Comparison of ENCODE assay signal across 8 cellular contexts in the genomic region with DNA sequence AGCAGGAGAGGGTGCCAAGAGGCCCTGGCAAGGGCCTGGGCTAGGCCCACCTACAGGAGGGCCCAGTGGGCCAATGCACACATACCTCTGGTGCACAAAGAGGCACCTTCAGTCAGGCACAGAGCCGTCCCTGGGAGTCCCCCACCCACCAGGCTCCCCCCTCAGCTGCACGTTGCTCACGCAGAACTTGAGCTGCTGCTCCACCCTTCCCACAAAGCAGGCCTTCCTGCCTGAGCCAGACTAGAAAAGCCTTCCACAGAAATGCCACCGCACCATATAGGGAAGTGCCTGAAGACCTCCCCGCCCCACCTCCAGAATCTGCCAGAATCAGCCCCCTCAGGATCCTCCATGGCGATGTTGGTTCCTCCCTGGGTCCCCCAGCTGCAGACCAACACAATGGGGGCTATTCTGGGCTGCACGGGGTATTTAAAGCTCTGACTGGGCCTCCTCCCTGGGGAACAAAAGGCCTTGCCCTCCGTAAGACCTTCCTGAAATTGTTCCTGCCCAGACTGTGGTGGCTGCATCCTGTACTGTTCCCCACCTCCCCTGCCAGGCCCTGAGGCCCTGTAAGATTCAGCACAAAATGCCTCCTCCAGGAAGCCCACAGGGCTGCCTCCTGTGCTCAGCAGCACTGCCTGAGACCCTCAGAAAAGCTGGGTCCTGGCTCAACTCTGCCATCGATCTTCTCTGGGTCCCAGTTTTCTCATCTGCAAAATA. TPM values are rescaled to one million over a fixed set of nuclear protein-coding genes. Genes with fewer than 3 reads are reported as not detected.
DNase-seq lines count a peak whose midpoint lies in the region; ATAC-seq lines count a peak whose summit lies in the region.

No MANE protein-coding gene starts in this region.

- no peaks in the 10 kb centered on the region for H3K9me3 ChIP-seq in skeletal muscle tissue (ENCODE audit: control insufficient read depth in 3 of 3, low read length in 3 of 3)

- intact Hi-C loops in Right ventricle myocardium superior (cut with DNase I) = no loop called here

- peaks cover 89 to 90% (median 89%) of the 10 kb centered on the region in 3 donors for H3K4me1 ChIP-seq in skeletal muscle tissue (ENCODE audit: control insufficient read depth in 3 of 3, insufficient read depth in 3 of 3, low read length in 3 of 3)

- peak overlapping the region in 2 of 3 donors; percentile 14 to 54 for H3K4me3 ChIP-seq in skeletal muscle tissue (ENCODE audit: low read length in 3 of 3)

- no peaks in the 10 kb centered on the region for H3K27me3 ChIP-seq in skeletal muscle tissue (ENCODE audit: control insufficient read depth in 3 of 3, insufficient read depth in 3 of 3, low read length in 3 of 3)

- POLR2A ChIA-PET in activated CD8-positive, alpha-beta T cell treated with anti-CD3 and anti-CD28 coated beads, Interleukin-2, amount 10 ng/mL, durations not matched to agents 7 days and 5 days (lab: Charles Lee) = interaction anchor here (0.6 to 0.8 kb wide), 2 partner anchors 10 to 45 kb away, joined by 3 read pairs; no protein-coding TSS in a partner anchor

- H3K4me3 Mint-ChIP-seq in activated CD8-positive, alpha-beta T cell treated with anti-CD3 and anti-CD28 coated beads, Interleukin-2, amount 10 ng/mL, durations not matched to agents 7 days and 5 days = no peak overlapping the region

- H3K27ac Mint-ChIP-seq in activated CD8-positive, alpha-beta T cell treated with anti-CD3 and anti-CD28 coated beads, Interleukin-2, amount 10 ng/mL, durations not matched to agents 7 days and 5 days = peak overlapping the region; percentile 66

- no peaks in the 10 kb centered on the region for H3K36me3 Mint-ChIP-seq in activated CD8-positive, alpha-beta T cell treated with anti-CD3 and anti-CD28 coated beads, Interleukin-2, amount 10 ng/mL, durations not matched to agents 7 days and 5 days (ENCODE audit: low read depth)

- peak overlapping the region; percentile 29 to 71 (median 66) for H3K9ac ChIP-seq in skeletal muscle tissue (ENCODE audit: low read depth in 1 of 3, low read length in 3 of 3)

- peak overlapping the region; percentile 75 for H3K27ac ChIP-seq in skeletal muscle tissue (ENCODE audit: low read depth, low read length)

- H3K27me3 Mint-ChIP-seq in activated CD8-positive, alpha-beta T cell treated with anti-CD3 and anti-CD28 coated beads, Interleukin-2, amount 10 ng/mL, durations not matched to agents 7 days and 5 days (ENCODE audit: low read depth) = no peaks in the 10 kb centered on the region

- ATAC-seq in activated CD8-positive, alpha-beta T cell treated with anti-CD3 and anti-CD28 coated beads, Interleukin-2, amount 10 ng/mL, durations not matched to agents 7 days and 5 days = peak; percentile 46
- ATAC-seq in Right ventricle myocardium superior (ENCODE audit: poor library complexity) (peak; percentile 36), HG03460 (IDR thresholded peaks at IDR 0.05; ENCODE audit: unreplicated experiment) (no peak), HG02852 (IDR thresholded peaks at IDR 0.05; ENCODE audit: unreplicated experiment) (no peak)

- no peaks in the 10 kb centered on the region for H3K36me3 ChIP-seq in skeletal muscle tissue (ENCODE audit: control insufficient read depth in 3 of 3, insufficient read depth in 3 of 3, low read length in 3 of 3)

- CTCF ChIA-PET in activated CD8-positive, alpha-beta T cell treated with anti-CD3 and anti-CD28 coated beads, Interleukin-2, amount 10 ng/mL, durations not matched to agents 7 days and 5 days (lab: Charles Lee) = interaction anchor here (1.0 to 1.2 kb wide), 2 partner anchors 9 to 30 kb away, joined by 3 read pairs; no protein-coding TSS in a partner anchor

- DNase-seq in GM19240 (ENCODE audit: insufficient read length, low spot score) = peak; percentile 33
- DNase-seq in activated CD8-positive, alpha-beta T cell treated with anti-CD3 and anti-CD28 coated beads, Interleukin-2, amount 10 ng/mL, durations not matched to agents 7 days and 5 days = peak; percentile 41
- peak; percentile 80 for DNase-seq in Right ventricle myocardium superior
- no peak for DNase-seq in effector CD8-positive, alpha-beta T cell (lab: John Stamatoyannopoulos, UW)
- no peak for DNase-seq in hypothalamus (lab: John Stamatoyannopoulos, UW)

- H3K4me1 Mint-ChIP-seq in activated CD8-positive, alpha-beta T cell treated with anti-CD3 and anti-CD28 coated beads, Interleukin-2, amount 10 ng/mL, durations not matched to agents 7 days and 5 days (ENCODE audit: low read depth) = peaks cover 28% of the 10 kb centered on the region

- H3K9me3 Mint-ChIP-seq in activated CD8-positive, alpha-beta T cell treated with anti-CD3 and anti-CD28 coated beads, Interleukin-2, amount 10 ng/mL, durations not matched to agents 7 days and 5 days (ENCODE audit: insufficient read depth) = no peaks in the 10 kb centered on the region

RNA-seq across cellular contexts. Expression of a gene that starts 27.2 kb away (rescaled TPM):
- total RNA-seq in activated CD8-positive, alpha-beta T cell treated with anti-CD3 and anti-CD28 coated beads, Interleukin-2, amount 10 ng/mL, durations not matched to agents 7 days and 5 days = 1 to 10 TPM; 3.2 to 3.8 TPM
- total RNA-seq in Right ventricle myocardium superior = 263 TPM
- 152 TPM for total RNA-seq in skeletal muscle tissue

Comparison
In these comparisons a context has a peak if more than half of its experiments do, and no peak if none do; other contexts are left out.
1. DNase-seq: peak in GM19240 (single experiment), activated CD8-positive, alpha-beta T cell treated with anti-CD3 and anti-CD28 coated beads, Interleukin-2, amount 10 ng/mL, durations not matched to agents 7 days and 5 days (single experiment) and Right ventricle myocardium superior (single experiment); none in effector CD8-positive, alpha-beta T cell (single experiment) and hypothalamus (0 of 51).
2. ATAC-seq: peak in activated CD8-positive, alpha-beta T cell treated with anti-CD3 and anti-CD28 coated beads, Interleukin-2, amount 10 ng/mL, durations not matched to agents 7 days and 5 days (single experiment) and Right ventricle myocardium superior (single experiment); none in HG03460 (single experiment) and HG02852 (single experiment).
3. RNA of a gene that starts 27.2 kb away (total RNA-seq): 263 TPM in Right ventricle myocardium superior (single experiment) and 152 TPM in skeletal muscle tissue (single experiment); 3.2 to 3.8 TPM in activated CD8-positive, alpha-beta T cell treated with anti-CD3 and anti-CD28 coated beads, Interleukin-2, amount 10 ng/mL, durations not matched to agents 7 days and 5 days; every median in the first group is over 10 times any median in the second.